ENCODE assay signal across 1 cellular context in the genomic region with DNA sequence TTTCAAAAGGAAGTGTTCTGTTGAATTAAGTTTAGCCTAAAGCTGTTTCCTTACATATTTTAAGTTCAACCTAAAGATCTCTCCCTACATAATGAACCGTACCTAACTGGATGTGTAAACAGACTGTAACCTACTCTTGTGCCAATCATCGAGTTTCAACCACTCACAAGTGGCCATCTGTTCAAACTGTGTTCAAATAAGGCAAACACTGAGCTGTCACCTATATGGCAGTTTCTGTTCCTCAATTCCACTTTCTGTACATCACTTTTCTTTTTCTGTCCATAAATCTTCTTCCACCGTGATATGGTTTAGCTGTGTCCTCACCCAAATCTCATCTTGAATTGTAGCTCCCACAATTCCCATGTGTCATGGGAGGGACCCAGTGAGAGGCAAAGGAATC.
A peak's percentile ranks its signal among the peaks of the same experiment; 100 is the strongest.
TF ChIP-seq lines count a peak whose summit lies in the region.

No MANE protein-coding gene starts in this region.

TF ChIP-seq in GM12878, 131 proteins besides CTCF, POLR2A, EP300 and RAD21 (continued from another document):
- TF ChIP-seq SRF (IDR thresholded peaks at IDR 0.05; ENCODE audit: low read depth in 2 of 2, low read length in 2 of 2) (peak in 1 of 2 experiments; percentile 62; a peak in 2 of 4 replicates), SPI1 (IDR thresholded peaks at IDR 0.05; ENCODE audit: borderline replicate concordance, insufficient read depth, low read depth, low read length) (peak; percentile 72)
